8 cellular contexts compared by ENCODE assay signal in the genomic region with DNA sequence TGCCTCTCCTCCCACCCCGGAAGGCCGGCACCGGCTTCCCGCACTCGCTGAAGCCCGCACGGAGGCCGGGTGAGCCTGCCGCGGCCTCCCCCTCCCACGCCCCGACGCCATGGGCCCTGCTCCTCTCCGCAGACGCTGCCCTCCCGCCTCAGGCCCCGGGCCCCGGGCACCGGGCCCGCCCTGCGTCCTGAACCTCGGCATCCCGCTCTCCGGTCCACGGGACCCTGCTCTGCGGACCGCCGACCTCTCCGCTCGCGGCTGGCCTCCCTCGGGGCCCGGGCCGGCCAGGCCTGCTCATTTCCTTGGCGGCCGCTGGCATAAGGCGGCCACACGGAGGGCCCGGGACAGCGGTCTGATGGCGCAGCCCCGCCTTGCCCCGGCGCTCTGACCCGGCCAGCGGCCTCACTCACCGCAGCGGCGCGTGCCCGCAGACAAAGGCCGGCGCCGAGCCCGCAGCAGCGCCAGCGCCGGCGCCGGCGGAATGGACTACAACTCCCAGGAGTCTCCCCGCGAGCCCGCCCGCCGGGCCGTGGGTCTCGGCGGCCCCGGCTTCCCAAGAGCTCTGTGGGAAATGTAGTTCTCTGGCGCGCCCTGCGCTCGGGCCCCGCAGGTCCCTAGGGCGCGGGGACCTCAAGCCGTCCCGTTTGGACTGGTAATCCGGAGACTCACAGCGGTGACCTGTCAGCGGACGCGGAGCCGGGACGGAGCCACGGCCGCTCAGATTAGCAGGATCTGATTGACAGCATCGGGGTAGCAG. TPM values are rescaled to one million over a fixed set of nuclear protein-coding genes. Genes with fewer than 3 reads are reported as not detected.
DNase-seq lines count a peak whose midpoint lies in the region; ATAC-seq and TF ChIP-seq lines count a peak whose summit lies in the region.

A gene with protein sequence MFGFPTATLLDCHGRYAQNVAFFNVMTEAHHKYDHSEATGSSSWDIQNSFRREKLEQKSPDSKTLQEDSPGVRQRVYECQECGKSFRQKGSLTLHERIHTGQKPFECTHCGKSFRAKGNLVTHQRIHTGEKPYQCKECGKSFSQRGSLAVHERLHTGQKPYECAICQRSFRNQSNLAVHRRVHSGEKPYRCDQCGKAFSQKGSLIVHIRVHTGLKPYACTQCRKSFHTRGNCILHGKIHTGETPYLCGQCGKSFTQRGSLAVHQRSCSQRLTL (minus strand): TSS at position 490 of the 757 bp plus-strand sequence. CDS start 2,748 bp downstream, outside the sequence.

- no peaks in the 10 kb centered on the region for H3K27me3 Mint-ChIP-seq in T-helper 17 cell

- H3K4me1 Mint-ChIP-seq in T-helper 17 cell, result peaks cover 6% of the 10 kb centered on the region

- peak; percentile 99 for ATAC-seq in T-helper 17 cell
- peak; percentile 99 for ATAC-seq in left ventricle myocardium superior
- peak; percentile 99 for ATAC-seq in upper lobe of right lung

- H3K4me3 Mint-ChIP-seq in T-helper 17 cell, result peak within 1 kb of the TSS; percentile 93

- TF ChIP-seq CTCF in GM12864 (IDR thresholded peaks at IDR 0.05; ENCODE audit: low read depth, low read length, missing control alignments), result no peak
- TF ChIP-seq CTCF in HFF-Myc (IDR thresholded peaks at IDR 0.05; ENCODE audit: low read depth, low read length, missing control alignments), result no peak
- TF ChIP-seq CTCF in prostate gland (IDR thresholded peaks at IDR 0.05), result peak in 3 of 4 experiments; percentile 4 to 31 (median 18)
- TF ChIP-seq CTCF in upper lobe of right lung (IDR thresholded peaks at IDR 0.05), result no peak

- H3K36me3 ChIP-seq in prostate gland (peaks cover 7 to 24% of the 10 kb centered on the region in 2 donors), upper lobe of right lung (peaks cover 23% of the 10 kb centered on the region)

- DNase-seq in GM12864 (ENCODE audit: low read depth), result peak; percentile 47
- peak; percentile 41 for DNase-seq in HFF-Myc (ENCODE audit: extremely low read depth, low read depth)
- peak; percentile 69 for DNase-seq in MV-4-11 (lab: John Stamatoyannopoulos, UW)
- peak; percentile 72 to 75 (median 74) for DNase-seq in T-helper 17 cell
- peak; percentile 60 for DNase-seq in amniotic stem cell (lab: John Stamatoyannopoulos, UW)
- peak; percentile 93 for DNase-seq in left ventricle myocardium superior
- peak; percentile 77 for DNase-seq in prostate gland (ENCODE audit: low spot score)
- peak; percentile 93 for DNase-seq in upper lobe of right lung

- H3K27ac Mint-ChIP-seq in T-helper 17 cell, result peak within 1 kb of the TSS; percentile 90

- H3K4me3 ChIP-seq in GM12864 (ENCODE audit: low read depth, low read length), result peak within 1 kb of the TSS; percentile 80
- peak within 1 kb of the TSS; percentile 57 for H3K4me3 ChIP-seq in HFF-Myc (replicated peaks; ENCODE audit: low read depth, low read length)
- H3K4me3 ChIP-seq in prostate gland, result peak within 1 kb of the TSS; percentile 92
- peak within 1 kb of the TSS; percentile 93 for H3K4me3 ChIP-seq in upper lobe of right lung

- WGBS in prostate gland, result under 1% methylated on average over 38 of the region's 89 CpGs

- TF ChIP-seq POLR2A in prostate gland (IDR thresholded peaks at IDR 0.05), result peak; percentile 20

- H3K27me3 ChIP-seq in prostate gland (replicated peaks; ENCODE audit: insufficient read depth) (no peaks in the 10 kb centered on the region), upper lobe of right lung (no peaks in the 10 kb centered on the region)

- no peaks in the 10 kb centered on the region for H3K4me1 ChIP-seq in prostate gland (replicated peaks)
- peaks cover 8% of the 10 kb centered on the region for H3K4me1 ChIP-seq in upper lobe of right lung

- H3K36me3 Mint-ChIP-seq in T-helper 17 cell (ENCODE audit: low read depth), result peaks cover 2% of the 10 kb centered on the region

- H3K9me3 ChIP-seq in T-helper 17 cell (ENCODE audit: control insufficient read depth, low read length, poor library complexity, severe bottlenecking), result peaks cover 25% of the 10 kb centered on the region
- no peaks in the 10 kb centered on the region for H3K9me3 ChIP-seq in prostate gland
- peaks cover 21% of the 10 kb centered on the region for H3K9me3 ChIP-seq in upper lobe of right lung

- intact Hi-C loops in left ventricle myocardium superior (cut with micrococcal nuclease), result no loop called here
- intact Hi-C loops in prostate gland (cut with DNase I), result no loop called here
- intact Hi-C loops in upper lobe of right lung (cut with DNase I), result no loop called here

- H3K27ac ChIP-seq in prostate gland (peak within 1 kb of the TSS; percentile 79 to 81), upper lobe of right lung (peak within 1 kb of the TSS; percentile 92)

RNA-seq across cellular contexts. Expression of the gene that starts here (rescaled TPM):
- total RNA-seq in T-helper 17 cell, result 10 to 100 TPM; 19.0 to 19.2 TPM
- total RNA-seq in left ventricle myocardium superior, result 47.1 TPM
- 10 to 100 TPM; 31.6 to 52.8 TPM for total RNA-seq in prostate gland
- total RNA-seq in upper lobe of right lung, result 32.3 TPM

Comparison
In these comparisons a context has a peak if more than half of its experiments do, and no peak if none do; other contexts are left out.
1. Peak in every context shown above with its lines: DNase-seq, ATAC-seq, H3K4me3 ChIP-seq and H3K27ac ChIP-seq.
2. DNase-seq: peak in every context shown above with its lines; median percentile 93 in left ventricle myocardium superior; 93 in upper lobe of right lung; 77 in prostate gland; 74 in T-helper 17 cell; 69 in MV-4-11; 60 in amniotic stem cell; 47 in GM12864; 41 in HFF-Myc.
3. CTCF ChIP-seq: peak in prostate gland (3 of 4); none in GM12864 (single experiment), HFF-Myc (single experiment) and upper lobe of right lung (single experiment).